12 cellular contexts compared by ENCODE assay signal in the genomic region with DNA sequence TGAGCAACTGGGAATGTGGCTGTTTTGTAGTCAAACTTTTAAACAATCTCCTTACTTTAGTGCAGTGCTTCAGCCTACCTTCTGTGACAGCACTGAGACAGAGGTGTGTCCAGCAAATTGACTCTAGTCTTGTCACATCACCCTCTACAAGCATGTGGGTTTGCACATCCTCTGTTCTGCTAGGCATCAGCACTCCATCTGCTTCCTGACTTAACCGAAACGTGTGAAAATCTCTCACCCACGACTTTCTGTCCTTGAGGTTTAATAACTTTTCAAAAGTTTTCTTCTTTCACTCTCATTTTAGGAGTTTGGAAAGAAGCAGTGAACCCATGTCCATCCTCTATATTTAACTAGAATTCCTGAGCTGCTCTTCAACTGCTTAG. TPM values are rescaled to one million over a fixed set of nuclear protein-coding genes. Genes with fewer than 3 reads are reported as not detected.
DNase-seq lines count a peak whose midpoint lies in the region; ATAC-seq and TF ChIP-seq lines count a peak whose summit lies in the region.
"Had no signal": no experiment of that assay in that cellular context is flagged by ENCODE, and none has a peak within 500 bp of the region (broad histone marks: within the 10 kb centered on the region; RNA-seq: fewer than 3 reads in every experiment).

No MANE protein-coding gene starts in this region.

- H3K4me3 ChIP-seq in gastrocnemius medialis = no peak overlapping the region
- H3K4me3 ChIP-seq: A549 had no signal

- in situ Hi-C loops in gastrocnemius medialis (cut with MboI; ENCODE audit: low sequenced_read_pairs in 4 of 4) = no loop called here

- H3K4me3 Mint-ChIP-seq in activated CD4-positive, alpha-beta T cell treated with anti-CD3 and anti-CD28 coated beads, Interleukin-2, amount 10 ng/mL, durations not matched to agents 7 days and 5 days = no peak overlapping the region
- H3K4me3 Mint-ChIP-seq in stimulated activated naive B cell treated with anti-CD40 and anti-IgM and Interleukin-4, amounts not matched to agents 10 μg/mL and 1 μg/mL and 100 μg/mL, for 72 hours = no peak overlapping the region

- no peak overlapping the region for H3K27ac ChIP-seq in gastrocnemius medialis
- H3K27ac ChIP-seq: A549, neutrophil had no signal

- ATAC-seq in GM21825 (IDR thresholded peaks at IDR 0.05; ENCODE audit: unreplicated experiment) = peak; percentile 97
- peak; percentile 99 for ATAC-seq in HG03442 (IDR thresholded peaks at IDR 0.05; ENCODE audit: unreplicated experiment)
- peak; percentile 81 to 92 for ATAC-seq in stimulated activated naive B cell treated with anti-CD40 and anti-IgM and Interleukin-4, amounts not matched to agents 10 μg/mL and 1 μg/mL and 100 μg/mL, for 72 hours (replicated peaks)
- ATAC-seq in gastrocnemius medialis = no peak
- ATAC-seq: A549 had no signal

- no peak for TF ChIP-seq CTCF in gastrocnemius medialis (IDR thresholded peaks at IDR 0.05 in 4 of 5, conservative IDR thresholded peaks at IDR 0.05 in 1 of 5)

- H3K9me3 Mint-ChIP-seq in activated CD4-positive, alpha-beta T cell treated with anti-CD3 and anti-CD28 coated beads, Interleukin-2, amount 10 ng/mL, durations not matched to agents 7 days and 5 days = no peaks in the 10 kb centered on the region
- no peaks in the 10 kb centered on the region for H3K9me3 Mint-ChIP-seq in stimulated activated naive B cell treated with anti-CD40 and anti-IgM and Interleukin-4, amounts not matched to agents 10 μg/mL and 1 μg/mL and 100 μg/mL, for 72 hours

- peak overlapping the region; percentile 9 for H3K27ac Mint-ChIP-seq in activated CD4-positive, alpha-beta T cell treated with anti-CD3 and anti-CD28 coated beads, Interleukin-2, amount 10 ng/mL, durations not matched to agents 7 days and 5 days
- no peak overlapping the region for H3K27ac Mint-ChIP-seq in stimulated activated naive B cell treated with anti-CD40 and anti-IgM and Interleukin-4, amounts not matched to agents 10 μg/mL and 1 μg/mL and 100 μg/mL, for 72 hours

- POLR2A ChIA-PET in activated CD4-positive, alpha-beta T cell treated with anti-CD3 and anti-CD28 coated beads, Interleukin-2, amount 10 ng/mL, durations not matched to agents 7 days and 5 days (lab: Charles Lee) = no interaction called here

- H3K36me3 ChIP-seq in gastrocnemius medialis = peaks cover 0 to 9% of the 10 kb centered on the region in 2 donors
- H3K36me3 ChIP-seq: neutrophil had no signal

- peaks cover 15% of the 10 kb centered on the region for H3K4me1 Mint-ChIP-seq in activated CD4-positive, alpha-beta T cell treated with anti-CD3 and anti-CD28 coated beads, Interleukin-2, amount 10 ng/mL, durations not matched to agents 7 days and 5 days
- peaks cover 15 to 22% of the 10 kb centered on the region in 2 donors for H3K4me1 Mint-ChIP-seq in stimulated activated naive B cell treated with anti-CD40 and anti-IgM and Interleukin-4, amounts not matched to agents 10 μg/mL and 1 μg/mL and 100 μg/mL, for 72 hours

- no peaks in the 10 kb centered on the region for H3K36me3 Mint-ChIP-seq in activated CD4-positive, alpha-beta T cell treated with anti-CD3 and anti-CD28 coated beads, Interleukin-2, amount 10 ng/mL, durations not matched to agents 7 days and 5 days (ENCODE audit: low read depth)
- peaks cover 0 to 10% of the 10 kb centered on the region in 2 donors for H3K36me3 Mint-ChIP-seq in stimulated activated naive B cell treated with anti-CD40 and anti-IgM and Interleukin-4, amounts not matched to agents 10 μg/mL and 1 μg/mL and 100 μg/mL, for 72 hours

- no peak for DNase-seq in activated CD4-positive, alpha-beta T cell treated with anti-CD3 and anti-CD28 coated beads, Interleukin-2, amount 10 ng/mL, durations not matched to agents 7 days and 5 days
- no peak for DNase-seq in activated CD4-positive, alpha-beta T cell treated with anti-CD3 and anti-CD28 coated beads for 1 hour
- DNase-seq in stimulated activated naive B cell treated with anti-CD40 and anti-IgM and Interleukin-4, amounts not matched to agents 10 μg/mL and 1 μg/mL and 100 μg/mL, for 72 hours = no peak
- DNase-seq in medulla oblongata (ENCODE audit: extremely low spot score) = no peak
- DNase-seq in gastrocnemius medialis = no peak
- no peak for DNase-seq in epidermal melanocyte (ENCODE audit: insufficient read length, low spot score)
- DNase-seq: SIG-M5 had no signal

- intact Hi-C loops in gastrocnemius medialis (cut with DNase I; ENCODE audit: low total_unique reads) = no loop called here

- H3K27me3 ChIP-seq in gastrocnemius medialis = no peaks in the 10 kb centered on the region
- H3K27me3 ChIP-seq: neutrophil had no signal

- H3K27me3 Mint-ChIP-seq in activated CD4-positive, alpha-beta T cell treated with anti-CD3 and anti-CD28 coated beads, Interleukin-2, amount 10 ng/mL, durations not matched to agents 7 days and 5 days = no peaks in the 10 kb centered on the region
- H3K27me3 Mint-ChIP-seq in stimulated activated naive B cell treated with anti-CD40 and anti-IgM and Interleukin-4, amounts not matched to agents 10 μg/mL and 1 μg/mL and 100 μg/mL, for 72 hours = peaks cover 4 to 6% of the 10 kb centered on the region in 2 donors

- CTCF ChIA-PET in activated CD4-positive, alpha-beta T cell treated with anti-CD3 and anti-CD28 coated beads, Interleukin-2, amount 10 ng/mL, durations not matched to agents 7 days and 5 days (lab: Charles Lee) = no interaction called here

- no peaks in the 10 kb centered on the region for H3K4me1 ChIP-seq in gastrocnemius medialis
- H3K4me1 ChIP-seq: A549 had no signal

- TF ChIP-seq POLR2A in gastrocnemius medialis (IDR thresholded peaks at IDR 0.05) = no peak

- no peaks in the 10 kb centered on the region for H3K9me3 ChIP-seq in gastrocnemius medialis
- H3K9me3 ChIP-seq: A549, neutrophil had no signal

RNA-seq across cellular contexts. Expression of a gene that starts 42.6 kb away (rescaled TPM):
- not detected for total RNA-seq in activated CD4-positive, alpha-beta T cell treated with anti-CD3 and anti-CD28 coated beads, Interleukin-2, amount 10 ng/mL, durations not matched to agents 7 days and 5 days
- 1 to 10 TPM in 2 of 4 donors, not detected in 2; 1.4 to 4.4 TPM for total RNA-seq in gastrocnemius medialis
- total RNA-seq: M059J had no signal

RNA-seq across cellular contexts. Expression of a gene that starts 50.1 kb away (rescaled TPM):
- 1 to 10 TPM; 1.1 to 2.0 TPM for total RNA-seq in activated CD4-positive, alpha-beta T cell treated with anti-CD3 and anti-CD28 coated beads, Interleukin-2, amount 10 ng/mL, durations not matched to agents 7 days and 5 days
- 1 to 10 TPM in 3 of 4 donors, under 1 TPM in 1; 0.85 to 2.9 (median 1.9) TPM for total RNA-seq in gastrocnemius medialis

Comparison
In these comparisons a context has a peak if more than half of its experiments do, and no peak if none do; other contexts are left out.
1. ATAC-seq: peak in GM21825 (single experiment), HG03442 (single experiment) and stimulated activated naive B cell treated with anti-CD40 and anti-IgM and Interleukin-4, amounts not matched to agents 10 μg/mL and 1 μg/mL and 100 μg/mL, for 72 hours (2 of 2); none in gastrocnemius medialis (0 of 2).